Comparison of ENCODE assay signal across 25 cellular contexts in the genomic region with DNA sequence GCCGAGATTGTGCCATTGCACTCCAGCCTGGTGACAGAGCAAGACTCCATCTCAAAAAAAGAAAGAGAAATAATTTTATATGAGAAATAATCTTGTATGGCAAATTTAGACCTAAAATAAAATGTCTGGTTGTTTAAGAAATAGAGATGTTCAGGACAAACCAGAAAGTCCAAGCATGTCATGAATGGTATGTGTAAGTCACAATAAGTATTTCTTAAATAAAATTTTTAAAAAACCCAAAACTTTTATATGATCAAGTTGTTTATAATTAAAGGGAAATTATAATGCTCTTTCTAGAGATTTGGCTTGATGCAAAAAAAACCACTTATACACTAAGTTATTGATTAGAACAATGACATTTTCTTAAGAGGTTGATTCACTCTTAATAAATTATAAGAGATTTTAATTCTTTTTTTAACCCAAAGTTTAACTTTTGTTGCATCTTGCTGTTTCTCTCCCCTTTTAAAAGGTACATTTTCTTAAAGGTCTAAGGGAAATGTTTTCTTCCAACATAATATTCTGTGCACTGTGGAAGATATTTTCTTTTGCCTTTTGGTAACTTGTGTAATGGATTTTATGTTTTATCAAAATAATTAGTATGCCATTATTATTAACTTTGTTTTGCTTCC.
DNase-seq lines count a peak whose midpoint lies in the region; TF ChIP-seq lines count a peak whose summit lies in the region.
"Had no signal": no experiment of that assay in that cellular context is flagged by ENCODE, and none has a peak within 500 bp of the region (broad histone marks: within the 10 kb centered on the region; RNA-seq: fewer than 3 reads in every experiment).

No MANE protein-coding gene starts in this region.

- H3K36me3 ChIP-seq in mammary epithelial cell (ENCODE audit: insufficient read depth, low read length) (no peaks in the 10 kb centered on the region), mesendoderm (ENCODE audit: control insufficient read depth, insufficient read depth, low read length) (no peaks in the 10 kb centered on the region)
- H3K36me3 ChIP-seq: BE2C, HAP-1, heart right ventricle, right atrium auricular region, transverse colon had no signal

- H3K4me2 ChIP-seq in mammary epithelial cell (ENCODE audit: insufficient read depth, low read depth, low read length): no peak overlapping the region
- no peak overlapping the region for H3K4me2 ChIP-seq in mesendoderm (ENCODE audit: low read length)

- no peak overlapping the region for H3K56ac ChIP-seq in mesendoderm (ENCODE audit: low read length)

- H3K27me3 ChIP-seq in mammary epithelial cell (ENCODE audit: insufficient read depth, low read length) (no peaks in the 10 kb centered on the region), mesendoderm (ENCODE audit: insufficient read depth, low read length, poor library complexity) (no peaks in the 10 kb centered on the region)
- H3K27me3 ChIP-seq: BE2C, dorsolateral prefrontal cortex, heart right ventricle, right atrium auricular region, transverse colon had no signal

- in situ Hi-C loops in mammary epithelial cell (cut with MboI; ENCODE audit: low sequenced_read_pairs in 2 of 2): no loop called here

- H4K8ac ChIP-seq in mesendoderm (ENCODE audit: low read depth, low read length): no peak overlapping the region

- no peak overlapping the region for H3K23ac ChIP-seq in mesendoderm (ENCODE audit: low read length)

- H2BK5ac ChIP-seq in mesendoderm (ENCODE audit: low read length): no peak overlapping the region

- H3K27ac ChIP-seq in mammary epithelial cell (ENCODE audit: insufficient read depth, low read depth, low read length) (no peak overlapping the region), mesendoderm (ENCODE audit: low read depth, low read length) (no peak overlapping the region)
- H3K27ac ChIP-seq: dorsolateral prefrontal cortex, heart right ventricle, parathyroid adenoma, right atrium auricular region, transverse colon had no signal

- H3K9me3 ChIP-seq in mammary epithelial cell (replicated peaks; ENCODE audit: insufficient read depth, low read length): no peaks in the 10 kb centered on the region
- H3K9me3 ChIP-seq: BE2C had no signal

- BruUV-seq in mammary epithelial cell (replicated peaks; lab: Mats Ljungman, UMichigan): no TSS peak

- H3K4ac ChIP-seq in mesendoderm (ENCODE audit: low read depth, low read length): no peak overlapping the region

- intact Hi-C loops in mammary epithelial cell (cut with micrococcal nuclease): no loop called here

- H4K5ac ChIP-seq in mesendoderm (ENCODE audit: low read length): no peak overlapping the region

- no peak overlapping the region for H2AFZ ChIP-seq in mammary epithelial cell (ENCODE audit: low read depth, low read length)
- H2AFZ ChIP-seq: parathyroid adenoma had no signal

- H3K79me1 ChIP-seq in mesendoderm (ENCODE audit: low read length): no peaks in the 10 kb centered on the region

- H3K79me2 ChIP-seq in mammary epithelial cell (ENCODE audit: insufficient read depth, low read length) (no peaks in the 10 kb centered on the region), mesendoderm (ENCODE audit: control insufficient read depth, insufficient read depth, low read length) (no peaks in the 10 kb centered on the region)
- H3K79me2 ChIP-seq: parathyroid adenoma had no signal

- dilution Hi-C loops in mammary epithelial cell (cut with HindIII; ENCODE audit: low sequenced_read_pairs): no loop called here

- H4K20me1 ChIP-seq in mammary epithelial cell (ENCODE audit: insufficient read depth, low read length): no peaks in the 10 kb centered on the region

- H2BK15ac ChIP-seq in mesendoderm (replicated peaks; ENCODE audit: low read depth): no peak overlapping the region

- H3K18ac ChIP-seq in mesendoderm (ENCODE audit: low read length): no peak overlapping the region

- no peak overlapping the region for H2BK120ac ChIP-seq in mesendoderm (ENCODE audit: low read depth, low read length)

- no peaks in the 10 kb centered on the region for H3K4me1 ChIP-seq in mammary epithelial cell (ENCODE audit: insufficient read depth, low read length)
- H3K4me1 ChIP-seq in mesendoderm (ENCODE audit: control insufficient read depth, low read depth, low read length): no peaks in the 10 kb centered on the region
- H3K4me1 ChIP-seq: BE2C, HAP-1, heart right ventricle, parathyroid adenoma, right atrium auricular region, transverse colon had no signal

- H3K9ac ChIP-seq in mammary epithelial cell (ENCODE audit: insufficient read depth, low read length) (no peak overlapping the region), mesendoderm (ENCODE audit: low read length) (no peak overlapping the region)
- H3K9ac ChIP-seq: parathyroid adenoma had no signal

- CTCF ChIA-PET in mammary epithelial cell (lab: Charles Lee; ENCODE audit: low non-redundant PET): no interaction called here

- no peak overlapping the region for H2AK5ac ChIP-seq in mesendoderm (ENCODE audit: low read length)

- WGBS in mammary epithelial cell (ENCODE audit: low coverage, missing lambda C conversion rate): 60% methylated on average over 1 of the region's 1 CpG
- WGBS in mesendoderm (ENCODE audit: extremely low coverage, insufficient coverage, low lambda C conversion rate): no CpG with 5 or more reads among the region's 1 CpG

- H3K4me3 ChIP-seq in mammary epithelial cell (replicated peaks in 1 of 3; ENCODE audit: insufficient read depth in 1 of 3, low read depth in 2 of 3, low read length in 3 of 3): no peak overlapping the region
- H3K4me3 ChIP-seq in mesendoderm (ENCODE audit: low read length): no peak overlapping the region
- H3K4me3 ChIP-seq: dorsolateral prefrontal cortex, HAP-1, heart right ventricle, right atrium auricular region, transverse colon had no signal

- peak; percentile 40 for DNase-seq in DMS53 (lab: John Stamatoyannopoulos, UW)
- DNase-seq in DMS53 treated with DMSO at 0.1 percent for 48 hours (lab: John Stamatoyannopoulos, UW; ENCODE audit: unreplicated experiment): no peak
- peak; percentile 29 for DNase-seq in NAMALWA (ENCODE audit: low spot score)
- peak; percentile 2 for DNase-seq in mammary epithelial cell
- DNase-seq in mesendoderm: peak; percentile 44
- DNase-seq in cerebellum (ENCODE audit: low spot score): no peak
- DNase-seq in NCI-H2081 treated with DMSO at 0.1 percent for 48 hours (lab: John Stamatoyannopoulos, UW): no peak
- no peak for DNase-seq in stimulated activated CD4-positive, alpha-beta T cell treated with anti-CD3 and anti-CD28 coated beads, Interleukin-4, amount 100 ng/mL, for 1 hour
- DNase-seq: 8988T; activated T-cell treated with anti-CD3 and anti-CD28 coated beads for 4 hours; aorta; BE2C; caudate nucleus; CD8-positive, alpha-beta memory T cell; dorsolateral prefrontal cortex; GF-D8; heart right ventricle; NCI-H1105 treated with DMSO at 0.1 percent for 48 hours; NCI-H2081; NCI-H748 treated with DMSO at 0.1 percent for 48 hours; nephron progenitor cell; transverse colon had no signal

- no peak for TF ChIP-seq CTCF in mammary epithelial cell (conservative IDR thresholded peaks at IDR 0.05 in 1 of 2, IDR thresholded peaks at IDR 0.05 in 1 of 2; ENCODE audit: extremely low read depth in 1 of 2, insufficient read depth in 1 of 2, low read depth in 1 of 2, low read length in 2 of 2)

Comparison
In these comparisons a context has a peak if more than half of its experiments do, and no peak if none do; other contexts are left out.
1. DNase-seq: peak in DMS53 (single experiment), NAMALWA (single experiment), mammary epithelial cell (single experiment) and mesendoderm (single experiment); none in DMS53 treated with DMSO at 0.1 percent for 48 hours (single experiment), cerebellum (single experiment), NCI-H2081 treated with DMSO at 0.1 percent for 48 hours (single experiment) and stimulated activated CD4-positive, alpha-beta T cell treated with anti-CD3 and anti-CD28 coated beads, Interleukin-4, amount 100 ng/mL, for 1 hour (single experiment).